12 cellular contexts compared by ENCODE assay signal in the genomic region with DNA sequence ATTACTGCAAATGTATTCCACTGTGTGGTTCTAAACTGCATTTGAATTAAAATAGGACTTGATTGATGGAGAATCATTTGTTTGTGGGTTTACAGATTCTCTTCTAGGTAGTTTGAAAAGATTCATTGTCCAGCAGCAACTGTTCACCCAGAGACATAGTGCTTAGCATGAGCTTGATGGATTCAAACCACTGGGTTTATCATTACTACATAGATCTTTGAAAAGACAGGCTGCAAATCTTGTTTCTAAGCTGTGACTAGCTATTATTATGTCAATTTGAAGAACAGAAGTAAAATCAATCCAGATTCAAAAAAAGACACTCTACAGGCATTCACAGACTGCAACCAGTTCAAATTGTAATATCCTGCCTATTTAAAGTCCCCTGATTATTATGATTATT. TPM values are rescaled to one million over a fixed set of nuclear protein-coding genes. Genes with fewer than 3 reads are reported as not detected.
DNase-seq lines count a peak whose midpoint lies in the region; ATAC-seq and TF ChIP-seq lines count a peak whose summit lies in the region.
"Had no signal": no experiment of that assay in that cellular context is flagged by ENCODE, and none has a peak within 500 bp of the region (broad histone marks: within the 10 kb centered on the region; RNA-seq: fewer than 3 reads in every experiment).

No MANE protein-coding gene starts in this region.

- no peak overlapping the region for H4K91ac ChIP-seq in mesenchymal stem cell (ENCODE audit: low read length)

- H3K9me3 ChIP-seq in psoas muscle, result no peaks in the 10 kb centered on the region
- no peaks in the 10 kb centered on the region for H3K9me3 ChIP-seq in mesenchymal stem cell (ENCODE audit: control insufficient read depth, low read length)

- H2BK15ac ChIP-seq in mesenchymal stem cell (ENCODE audit: low read depth, poor library complexity, severe bottlenecking), result no peak overlapping the region

- in situ Hi-C loops in G401 (cut with HindIII; ENCODE audit: low sequenced_read_pairs), result no loop called here

- H3K79me1 ChIP-seq in mesenchymal stem cell (replicated peaks; ENCODE audit: low read length, poor library complexity, severe bottlenecking), result no peaks in the 10 kb centered on the region

- peak overlapping the region in 54 of 59 donors; percentile 1 to 85 (median 60) for H3K27ac ChIP-seq in dorsolateral prefrontal cortex
- peak overlapping the region; percentile 78 for H3K27ac ChIP-seq in psoas muscle
- H3K27ac ChIP-seq in mesenchymal stem cell (ENCODE audit: low read length, poor library complexity, severe bottlenecking), result no peak overlapping the region
- H3K27ac ChIP-seq: RWPE1 had no signal

- no peak overlapping the region for H2AK5ac ChIP-seq in mesenchymal stem cell (ENCODE audit: low read length, severe bottlenecking)

- H2BK120ac ChIP-seq in mesenchymal stem cell (ENCODE audit: low read depth, low read length), result no peak overlapping the region

- TF ChIP-seq CTCF in dorsolateral prefrontal cortex (IDR thresholded peaks at IDR 0.05 in 54 of 56, conservative IDR thresholded peaks at IDR 0.05 in 2 of 56; ENCODE audit: low read depth in 1 of 56, partially characterized antibody in 56 of 56) (no peak), psoas muscle (IDR thresholded peaks at IDR 0.05) (no peak)

- H3K4me2 ChIP-seq in mesenchymal stem cell (ENCODE audit: low read length, poor library complexity, severe bottlenecking), result no peak overlapping the region

- ATAC-seq in psoas muscle, result no peak
- no peak for ATAC-seq in GM19452 (IDR thresholded peaks at IDR 0.05; ENCODE audit: unreplicated experiment)

- H3K4ac ChIP-seq in mesenchymal stem cell (ENCODE audit: low read depth in 1 of 2, low read length in 2 of 2), result no peak overlapping the region

- intact Hi-C loops in dorsolateral prefrontal cortex (cut with DNase I), result no loop called here
- intact Hi-C loops in psoas muscle (cut with DNase I), result no loop called here

- peak; percentile 34 for DNase-seq in G401 (ENCODE audit: low spot score)
- peak; percentile 0 for DNase-seq in NCI-H2227 (lab: John Stamatoyannopoulos, UW; ENCODE audit: unreplicated experiment)
- no peak for DNase-seq in dorsolateral prefrontal cortex
- no peak for DNase-seq in psoas muscle
- no peak for DNase-seq in NCI-H524 (lab: John Stamatoyannopoulos, UW)
- DNase-seq in NCI-H748 (lab: John Stamatoyannopoulos, UW; ENCODE audit: unreplicated experiment), result no peak
- DNase-seq in mesenchymal stem cell, result no peak
- DNase-seq: NCI-H226, small intestine had no signal

- H3K36me3 ChIP-seq in psoas muscle (ENCODE audit: insufficient read depth in 1 of 2, low read depth in 1 of 2) (no peaks in the 10 kb centered on the region), mesenchymal stem cell (ENCODE audit: control insufficient read depth in 1 of 2, insufficient read depth in 2 of 2, low read depth in 1 of 2, low read length in 2 of 2) (peaks cover 0 to 7% of the 10 kb centered on the region in 2 experiments)

- H3K23ac ChIP-seq in mesenchymal stem cell (ENCODE audit: low read length in 2 of 2), result no peak overlapping the region

- no peaks in the 10 kb centered on the region for H3K27me3 ChIP-seq in dorsolateral prefrontal cortex
- H3K27me3 ChIP-seq in psoas muscle (ENCODE audit: insufficient read depth in 3 of 3, low read length in 2 of 3), result no peaks in the 10 kb centered on the region
- H3K27me3 ChIP-seq in mesenchymal stem cell (ENCODE audit: control insufficient read depth in 1 of 2, insufficient read depth in 1 of 2, low read length in 2 of 2), result no peaks in the 10 kb centered on the region

- no peak overlapping the region for H3K14ac ChIP-seq in mesenchymal stem cell (ENCODE audit: low read length in 2 of 2)

- H3K4me1 ChIP-seq in psoas muscle, result peaks cover 98% of the 10 kb centered on the region
- no peaks in the 10 kb centered on the region for H3K4me1 ChIP-seq in mesenchymal stem cell (ENCODE audit: control insufficient read depth, insufficient read depth, low read depth, low read length)

- H2AFZ ChIP-seq in mesenchymal stem cell (ENCODE audit: low read depth, low read length), result no peak overlapping the region

- H2BK12ac ChIP-seq in mesenchymal stem cell (ENCODE audit: low read length in 2 of 2), result no peak overlapping the region

- no peak overlapping the region for H2BK5ac ChIP-seq in mesenchymal stem cell (ENCODE audit: low read depth, low read length, poor library complexity, severe bottlenecking)

- H3K18ac ChIP-seq in mesenchymal stem cell (ENCODE audit: low read depth in 1 of 2, low read length in 2 of 2), result no peak overlapping the region

- no peak overlapping the region for H3K9ac ChIP-seq in mesenchymal stem cell (ENCODE audit: low read length)

- H3K4me3 ChIP-seq in dorsolateral prefrontal cortex, result peak overlapping the region in 1 of 59 donors; percentile 8
- peak overlapping the region; percentile 44 for H3K4me3 ChIP-seq in psoas muscle
- no peak overlapping the region for H3K4me3 ChIP-seq in mesenchymal stem cell (ENCODE audit: insufficient read depth in 1 of 2, low read depth in 1 of 2, low read length in 2 of 2)
- H3K4me3 ChIP-seq: lung had no signal

- no peak overlapping the region for H4K8ac ChIP-seq in mesenchymal stem cell (ENCODE audit: low read length)

RNA-seq across cellular contexts. Expression of a gene that starts 49.8 kb away (rescaled TPM):
- total RNA-seq in G401 (2014; rRNA removed; shearing (Covaris generic)), result 31.4 and 61.2 TPM in 2 replicates
- total RNA-seq in dorsolateral prefrontal cortex (100 to 1,000 TPM; 106 to 168 (median 132) TPM), psoas muscle (100 to 1,000 TPM; 179 to 281 (median 242) TPM)
- 100 to 1,000 TPM in 2 of 3 donors, 10 to 100 TPM in 1; 27.4 to 168 (median 108) TPM for polyA plus RNA-seq in psoas muscle
- 85.7 TPM for polyA plus RNA-seq in mesenchymal stem cell (2013, experiment 1 of 2)
- 85.2 TPM for polyA plus RNA-seq in mesenchymal stem cell (2013, experiment 2 of 2)

Comparison
In these comparisons a context has a peak if more than half of its experiments do, and no peak if none do; other contexts are left out.
1. DNase-seq: peak in G401 (single experiment) and NCI-H2227 (single experiment); none in dorsolateral prefrontal cortex (0 of 10), psoas muscle (0 of 2), NCI-H524 (0 of 2), NCI-H748 (single experiment) and mesenchymal stem cell (single experiment).